ENCODE assay signal across 14 cellular contexts in the genomic region with DNA sequence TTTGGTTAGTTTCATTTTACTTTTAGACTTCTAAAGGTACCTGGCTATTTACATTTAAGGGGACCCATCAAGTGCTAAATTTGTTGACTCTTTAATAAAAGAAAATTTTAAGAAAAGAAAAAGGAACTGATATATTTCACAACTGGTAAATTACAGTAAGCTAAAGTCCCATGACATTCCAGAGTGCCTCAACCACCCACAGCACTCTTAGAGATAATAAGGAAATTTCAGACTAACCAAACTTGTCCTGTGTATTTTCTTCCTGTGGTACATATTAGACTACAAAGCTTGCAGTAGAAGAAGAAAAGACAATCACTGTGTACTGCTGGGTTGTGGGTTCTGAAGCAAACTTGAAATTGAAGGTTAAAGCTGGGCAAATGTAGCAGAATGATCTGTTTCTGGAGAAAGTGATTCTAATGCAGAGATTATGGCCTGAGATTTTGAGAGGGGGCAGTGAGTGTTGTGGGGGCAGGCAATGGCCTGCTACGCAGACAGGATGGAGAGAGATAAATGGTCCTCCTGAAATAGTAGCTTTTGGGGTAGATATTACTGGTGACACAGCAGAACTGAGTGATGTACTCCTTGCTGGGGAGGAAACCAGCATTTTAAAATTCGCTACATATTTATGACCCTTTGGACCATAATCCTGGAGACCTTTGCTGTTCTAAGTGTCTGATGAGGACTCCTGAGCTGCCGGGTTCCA. TPM values are rescaled to one million over a fixed set of nuclear protein-coding genes. Genes with fewer than 3 reads are reported as not detected.
"Had no signal": no experiment of that assay in that cellular context is flagged by ENCODE, and none has a peak within 500 bp of the region (broad histone marks: within the 10 kb centered on the region; RNA-seq: fewer than 3 reads in every experiment).

No MANE protein-coding gene starts in this region.

- ATAC-seq: activated naive CD4-positive, alpha-beta T cell treated with anti-CD3 and anti-CD28 coated beads, Interleukin-2, amount 50 U/mL, for 72 hours; stimulated activated memory B cell treated with anti-CD40 and anti-IgM and Interleukin-4, amounts not matched to agents 10 μg/mL and 1 μg/mL and 100 μg/mL, for 72 hours; T-helper 17 cell had no signal

- H3K27me3 ChIP-seq: tibial nerve had no signal

- H3K4me3 ChIP-seq: lung, tibial nerve had no signal

- H3K9me3 ChIP-seq: tibial nerve had no signal

- H3K36me3 ChIP-seq: tibial nerve had no signal

- DNase-seq: activated B cell treated with CpG ODN at 0.5 μM for 24 hours; activated CD4-positive, alpha-beta T cell treated with anti-CD3 and anti-CD28 coated beads, Interleukin-2, amount 10 ng/mL, durations not matched to agents 7 days and 5 days; activated effector memory CD4-positive, alpha-beta T cell treated with anti-CD3 and anti-CD28 coated beads, Interleukin-2, amount 50 U/mL, for 16 hours; activated T-cell treated with anti-CD3 and anti-CD28 coated beads, Interleukin-2, amount 50 U/mL, for 1 hour; anterior cingulate cortex; foreskin melanocyte; head of caudate nucleus; islet precursor cell; nephron progenitor cell; T-helper 17 cell had no signal

RNA-seq across cellular contexts. Expression of a gene that starts 45.1 kb away (rescaled TPM):
- total RNA-seq: activated B cell treated with CpG ODN at 0.5 μM for 24 hours; activated CD4-positive, alpha-beta T cell treated with anti-CD3 and anti-CD28 coated beads, Interleukin-2, amount 10 ng/mL, durations not matched to agents 7 days and 5 days; activated naive CD4-positive, alpha-beta T cell treated with anti-CD3 and anti-CD28 coated beads, Interleukin-2, amount 50 U/mL, for 72 hours; T-helper 17 cell had no signal
